ENCODE assay signal across 16 cellular contexts in genomic region chr3:13047296-13048165, GRCh38. TPM values are rescaled to one million over a fixed set of nuclear protein-coding genes. Genes with fewer than 3 reads are reported as not detected.
A peak's percentile ranks its signal among the peaks of the same experiment; 100 is the strongest.
DNase-seq lines count a peak whose midpoint lies in the region; ATAC-seq and TF ChIP-seq lines count a peak whose summit lies in the region.
"Had no signal": no experiment of that assay in that cellular context is flagged by ENCODE, and none has a peak within 500 bp of the region (broad histone marks: within the 10 kb centered on the region; RNA-seq: fewer than 3 reads in every experiment).

No MANE protein-coding gene starts in this region.

- no peak for ATAC-seq in activated naive CD4-positive, alpha-beta T cell treated with anti-CD3 and anti-CD28 coated beads, Interleukin-2, amount 50 U/mL, for 72 hours
- ATAC-seq in GM19397 (IDR thresholded peaks at IDR 0.05; ENCODE audit: unreplicated experiment): no peak

- no peaks in the 10 kb centered on the region for H3K36me3 Mint-ChIP-seq in neural crest cell (ENCODE audit: low read depth)
- no peaks in the 10 kb centered on the region for H3K36me3 Mint-ChIP-seq in activated naive CD4-positive, alpha-beta T cell treated with anti-CD3 and anti-CD28 coated beads, Interleukin-2, amount 50 U/mL, for 72 hours

- no peaks in the 10 kb centered on the region for H3K36me3 ChIP-seq in KOPT-K1 (ENCODE audit: insufficient read depth, low read length)
- no peaks in the 10 kb centered on the region for H3K36me3 ChIP-seq in brain microvascular endothelial cell (replicated peaks)
- H3K36me3 ChIP-seq: Peyer's patch had no signal

- TF ChIP-seq CTCF in GM10266 (IDR thresholded peaks at IDR 0.05; ENCODE audit: control insufficient read depth, insufficient read depth, low read depth, missing control alignments): peak; percentile 48
- peak; percentile 44 for TF ChIP-seq CTCF in brain microvascular endothelial cell (IDR thresholded peaks at IDR 0.05; ENCODE audit: low read depth, low read length, missing control alignments)
- peak; percentile 22 for TF ChIP-seq CTCF in neural crest cell (conservative IDR thresholded peaks at IDR 0.05)

- H3K27ac ChIP-seq in KOPT-K1 (ENCODE audit: low read depth, low read length, poor library complexity, severe bottlenecking): peak overlapping the region; percentile 88
- H3K27ac ChIP-seq in brain microvascular endothelial cell: no peak overlapping the region
- H3K27ac ChIP-seq: skin epidermis had no signal

- peaks cover 59% of the 10 kb centered on the region for H3K4me1 Mint-ChIP-seq in neural crest cell

- DNase-seq in GM10266 (ENCODE audit: extremely low spot score) (peak; percentile 61), brain microvascular endothelial cell (no peak), neural crest cell (ENCODE audit: low read depth, low spot score) (no peak), activated gamma-delta T cell treated with Interleukin-2 at 50 U/mL for 16 hours (no peak), ACHN (no peak)
- no peak for DNase-seq in activated naive CD4-positive, alpha-beta T cell treated with anti-CD3 and anti-CD28 coated beads, Interleukin-2, amount 50 U/mL, for 72 hours (ENCODE audit: low spot score in 2 of 2)
- DNase-seq: activated CD4-positive, alpha-beta T cell treated with anti-CD3 and anti-CD28 coated beads, Interleukin-2, amount 10 ng/mL, durations not matched to agents 24 days and 14 days; activated T-cell treated with anti-CD3 and anti-CD28 coated beads, Interleukin-2, amount 50 U/mL, for 48 hours; amniotic stem cell; mammary epithelial cell; NCI-H1436; Peyer's patch had no signal

- no peaks in the 10 kb centered on the region for H3K9me3 ChIP-seq in KOPT-K1 (ENCODE audit: insufficient read depth, low read length, poor library complexity, severe bottlenecking)
- H3K9me3 ChIP-seq: Peyer's patch had no signal

- H3K4me3 ChIP-seq in brain microvascular endothelial cell (ENCODE audit: low read depth, low read length): no peak overlapping the region
- H3K4me3 ChIP-seq: Peyer's patch, skin epidermis had no signal

- in situ Hi-C loops in brain microvascular endothelial cell (cut with HindIII; ENCODE audit: low pct_ligation_motif_present, low sequenced_read_pairs): no loop called here
- in situ Hi-C loops in ACHN (cut with HindIII; ENCODE audit: low pct_ligation_motif_present, low pct_unique_long_range_greater_than_20kb, low sequenced_read_pairs): no loop called here

- H3K4me3 Mint-ChIP-seq in neural crest cell: no peak overlapping the region
- H3K4me3 Mint-ChIP-seq: activated CD4-positive, alpha-beta T cell treated with anti-CD3 and anti-CD28 coated beads, Interleukin-2, amount 10 ng/mL, durations not matched to agents 24 days and 14 days; T-helper 1 cell treated with Interleukin-12 subunit alpha and Interleukin-12 subunit beta and Interleukin-4 antibody, amounts not matched to agents 30 μg/mL and 1 μg/mL, for 36 hours had no signal

- no peaks in the 10 kb centered on the region for H3K9me3 Mint-ChIP-seq in neural crest cell
- no peaks in the 10 kb centered on the region for H3K9me3 Mint-ChIP-seq in activated naive CD4-positive, alpha-beta T cell treated with anti-CD3 and anti-CD28 coated beads, Interleukin-2, amount 50 U/mL, for 72 hours
- H3K9me3 Mint-ChIP-seq: activated CD4-positive, alpha-beta T cell treated with anti-CD3 and anti-CD28 coated beads, Interleukin-2, amount 10 ng/mL, durations not matched to agents 24 days and 14 days; T-helper 1 cell treated with Interleukin-12 subunit alpha and Interleukin-12 subunit beta and Interleukin-4 antibody, amounts not matched to agents 30 μg/mL and 1 μg/mL, for 36 hours had no signal

- H3K27me3 ChIP-seq in brain microvascular endothelial cell (replicated peaks): peaks cover 2% of the 10 kb centered on the region
- H3K27me3 ChIP-seq: Peyer's patch had no signal

- peaks cover 2% of the 10 kb centered on the region for H3K27me3 Mint-ChIP-seq in neural crest cell (ENCODE audit: low read depth)
- H3K27me3 Mint-ChIP-seq: activated CD4-positive, alpha-beta T cell treated with anti-CD3 and anti-CD28 coated beads, Interleukin-2, amount 10 ng/mL, durations not matched to agents 24 days and 14 days had no signal

- no peak overlapping the region for H3K27ac Mint-ChIP-seq in neural crest cell (ENCODE audit: unreplicated experiment)
- H3K27ac Mint-ChIP-seq in activated naive CD4-positive, alpha-beta T cell treated with anti-CD3 and anti-CD28 coated beads, Interleukin-2, amount 50 U/mL, for 72 hours: peak overlapping the region in 1 of 2 donors; percentile 68

RNA-seq across cellular contexts. Expression of gene IQSEC1, which starts 25.7 kb away (rescaled TPM):
- 31.3 and 32.1 TPM in 2 replicates for total RNA-seq in neural crest cell
- total RNA-seq in activated naive CD4-positive, alpha-beta T cell treated with anti-CD3 and anti-CD28 coated beads, Interleukin-2, amount 50 U/mL, for 72 hours: 10 to 100 TPM; 25.0 to 37.1 TPM
